In the genomic region with DNA sequence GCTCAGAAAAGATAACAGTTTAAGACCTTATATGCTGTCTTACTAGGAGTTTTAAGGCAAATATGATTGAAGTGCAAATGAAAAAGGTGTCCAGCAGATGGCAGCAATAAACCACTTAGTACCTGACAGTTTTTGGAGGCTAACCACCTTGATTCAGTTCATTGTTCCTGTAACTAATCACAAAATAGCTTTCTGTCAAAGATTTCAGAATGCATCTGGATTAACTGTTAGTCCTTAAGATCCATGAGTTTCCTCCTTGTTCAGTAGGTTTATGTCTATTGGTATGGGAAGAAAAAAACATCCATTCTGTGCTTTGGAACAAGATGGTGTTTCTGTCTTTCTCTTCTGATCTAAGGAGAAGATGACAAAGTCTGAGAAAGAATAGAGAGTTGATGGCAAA, we compare ENCODE assay signal across 8 cellular contexts. TPM values are rescaled to one million over a fixed set of nuclear protein-coding genes. Genes with fewer than 3 reads are reported as not detected.
A peak's percentile ranks its signal among the peaks of the same experiment; 100 is the strongest.
DNase-seq lines count a peak whose midpoint lies in the region; ATAC-seq, FAIRE-seq and TF ChIP-seq lines count a peak whose summit lies in the region.

No MANE protein-coding gene starts in this region.

- TF ChIP-seq CTCF in uterus (IDR thresholded peaks at IDR 0.05): peak; percentile 66 to 75 (median 69)

- no peaks in the 10 kb centered on the region for H3K9me3 ChIP-seq in uterus

- intact Hi-C loops in uterus (cut with DNase I; ENCODE audit: low total_unique reads): loop anchor here (5.0 kb wide), 1 partner anchor 162 kb away; no protein-coding TSS in a partner anchor

- H3K4me1 ChIP-seq in uterus: no peaks in the 10 kb centered on the region

- H3K27ac ChIP-seq in uterus: no peak overlapping the region

- DNase-seq in CMK (ENCODE audit: low read depth) (peak; percentile 21), HTR-8/SVneo (ENCODE audit: insufficient read length, low spot score) (no peak), RPMI7951 (ENCODE audit: low read depth) (peak; percentile 45), cerebellum (ENCODE audit: low spot score) (peak; percentile 38), lung microvascular endothelial cell (ENCODE audit: low read depth in 2 of 2) (peak; percentile 70 to 81), uterus (peak in 1 of 2 donors; percentile 40), HPDE6-E6E7 (ENCODE audit: extremely low spot score) (no peak)

- ATAC-seq in GM18498 (IDR thresholded peaks at IDR 0.05; ENCODE audit: unreplicated experiment): peak; percentile 65

- H3K36me3 ChIP-seq in uterus: peaks cover 0 to 2% of the 10 kb centered on the region in 2 donors

- TF ChIP-seq POLR2A in uterus (IDR thresholded peaks at IDR 0.05): no peak

- no peaks in the 10 kb centered on the region for H3K27me3 ChIP-seq in uterus

- peak; percentile 4 for FAIRE-seq in HTR-8/SVneo (lab: Jason Lieb, UNC)

- no peak overlapping the region for H3K4me3 ChIP-seq in uterus

RNA-seq across cellular contexts. Expression of a gene that starts 46.6 kb away (rescaled TPM):
- 14.5 and 16.9 TPM in 2 replicates for total RNA-seq in RPMI7951 (2014; rRNA removed; shearing (Covaris generic))
- total RNA-seq in cerebellum (118 TPM), lung microvascular endothelial cell (11.1 and 14.9 TPM in 2 replicates), uterus (100 to 1,000 TPM in 1 of 4 donors, 10 to 100 TPM in 3; 40.5 to 112 (median 54.0) TPM)

Comparison
In these comparisons a context has a peak if more than half of its experiments do, and no peak if none do; other contexts are left out.
1. DNase-seq: peak in CMK (single experiment), RPMI7951 (single experiment), cerebellum (single experiment) and lung microvascular endothelial cell (2 of 2); none in HTR-8/SVneo (single experiment) and HPDE6-E6E7 (single experiment).